Comparison of ENCODE assay signal across 14 cellular contexts in genomic region chr18:57841568-57841967, GRCh38. TPM values are rescaled to one million over a fixed set of nuclear protein-coding genes. Genes with fewer than 3 reads are reported as not detected.
DNase-seq lines count a peak whose midpoint lies in the region; ATAC-seq and TF ChIP-seq lines count a peak whose summit lies in the region.
"Had no signal": no experiment of that assay in that cellular context is flagged by ENCODE, and none has a peak within 500 bp of the region (broad histone marks: within the 10 kb centered on the region; RNA-seq: fewer than 3 reads in every experiment).

No MANE protein-coding gene starts in this region.

- H3K4me3 ChIP-seq in heart right ventricle: no peak overlapping the region
- H3K4me3 ChIP-seq in psoas muscle: no peak overlapping the region
- H3K4me3 ChIP-seq: stomach had no signal

- H3K9me3 ChIP-seq in heart right ventricle: no peaks in the 10 kb centered on the region
- H3K9me3 ChIP-seq in psoas muscle: no peaks in the 10 kb centered on the region
- H3K9me3 ChIP-seq: stomach had no signal

- H3K27me3 Mint-ChIP-seq in activated T-cell treated with anti-CD3 and anti-CD28 coated beads, Interleukin-2, amount 50 U/mL, for 4 hours (ENCODE audit: low read depth): peaks cover 25% of the 10 kb centered on the region
- peaks cover 7 to 11% of the 10 kb centered on the region in 2 donors for H3K27me3 Mint-ChIP-seq in stimulated activated naive B cell treated with anti-CD40 and anti-IgM and Interleukin-4, amounts not matched to agents 10 μg/mL and 1 μg/mL and 100 μg/mL, for 72 hours

- intact Hi-C loops in heart right ventricle (cut with DNase I) (no loop called here), psoas muscle (cut with DNase I) (no loop called here)

- H3K27ac Mint-ChIP-seq in stimulated activated naive B cell treated with anti-CD40 and anti-IgM and Interleukin-4, amounts not matched to agents 10 μg/mL and 1 μg/mL and 100 μg/mL, for 72 hours: peak overlapping the region; percentile 21
- H3K27ac Mint-ChIP-seq: H9, nephron had no signal

- H3K4me3 Mint-ChIP-seq in activated T-cell treated with anti-CD3 and anti-CD28 coated beads, Interleukin-2, amount 50 U/mL, for 4 hours: no peak overlapping the region
- no peak overlapping the region for H3K4me3 Mint-ChIP-seq in stimulated activated naive B cell treated with anti-CD40 and anti-IgM and Interleukin-4, amounts not matched to agents 10 μg/mL and 1 μg/mL and 100 μg/mL, for 72 hours
- H3K4me3 Mint-ChIP-seq: H9, nephron had no signal

- no peaks in the 10 kb centered on the region for H3K36me3 Mint-ChIP-seq in activated T-cell treated with anti-CD3 and anti-CD28 coated beads, Interleukin-2, amount 50 U/mL, for 4 hours (ENCODE audit: insufficient read depth)
- H3K36me3 Mint-ChIP-seq in stimulated activated naive B cell treated with anti-CD40 and anti-IgM and Interleukin-4, amounts not matched to agents 10 μg/mL and 1 μg/mL and 100 μg/mL, for 72 hours: peaks cover 0 to 5% of the 10 kb centered on the region in 2 donors

- peaks cover 18% of the 10 kb centered on the region for H3K4me1 Mint-ChIP-seq in activated T-cell treated with anti-CD3 and anti-CD28 coated beads, Interleukin-2, amount 50 U/mL, for 4 hours (ENCODE audit: low read depth)
- H3K4me1 Mint-ChIP-seq in stimulated activated naive B cell treated with anti-CD40 and anti-IgM and Interleukin-4, amounts not matched to agents 10 μg/mL and 1 μg/mL and 100 μg/mL, for 72 hours: peaks cover 36 to 60% of the 10 kb centered on the region in 2 donors

- H3K27ac ChIP-seq in heart right ventricle (no peak overlapping the region), psoas muscle (no peak overlapping the region)
- H3K27ac ChIP-seq: epithelial cell of prostate, KMS-11, stomach had no signal

- no peaks in the 10 kb centered on the region for H3K27me3 ChIP-seq in heart right ventricle
- no peaks in the 10 kb centered on the region for H3K27me3 ChIP-seq in psoas muscle (ENCODE audit: insufficient read depth in 3 of 3, low read length in 2 of 3)
- H3K27me3 ChIP-seq: stomach had no signal

- H3K4me1 ChIP-seq in heart right ventricle: peaks cover 0 to 12% (median 9%) of the 10 kb centered on the region in 9 donors
- no peaks in the 10 kb centered on the region for H3K4me1 ChIP-seq in psoas muscle

- ATAC-seq in activated T-cell treated with anti-CD3 and anti-CD28 coated beads, Interleukin-2, amount 50 U/mL, for 4 hours: peak; percentile 53 to 57
- ATAC-seq in GM21515 (IDR thresholded peaks at IDR 0.05; ENCODE audit: unreplicated experiment): peak; percentile 45
- peak; percentile 44 for ATAC-seq in HG03196 (IDR thresholded peaks at IDR 0.05; ENCODE audit: unreplicated experiment)
- ATAC-seq in stimulated activated naive B cell treated with anti-CD40 and anti-IgM and Interleukin-4, amounts not matched to agents 10 μg/mL and 1 μg/mL and 100 μg/mL, for 72 hours (replicated peaks): peak; percentile 45 to 52
- no peak for ATAC-seq in heart right ventricle
- ATAC-seq in psoas muscle: no peak

- TF ChIP-seq CTCF in heart right ventricle (IDR thresholded peaks at IDR 0.05) (no peak), psoas muscle (IDR thresholded peaks at IDR 0.05) (no peak)

- WGBS in heart right ventricle, 2 donors: 84% methylated on average over 2 of the region's 2 CpGs
- WGBS in psoas muscle, 3 donors: 77 to 83% (median 81%) methylated on average over 2 of the region's 2 CpGs

- no peak for DNase-seq in activated T-cell treated with anti-CD3 and anti-CD28 coated beads, Interleukin-2, amount 50 U/mL, for 4 hours
- DNase-seq in activated T-cell treated with anti-CD3 and anti-CD28 coated beads for 4 hours (no peak), heart right ventricle (no peak), psoas muscle (no peak)
- peak; percentile 23 for DNase-seq in stimulated activated naive B cell treated with anti-CD40 and anti-IgM and Interleukin-4, amounts not matched to agents 10 μg/mL and 1 μg/mL and 100 μg/mL, for 72 hours
- DNase-seq in activated CD8-positive, alpha-beta memory T cell treated with anti-CD3 and anti-CD28 coated beads, Interleukin-2, amount 50 U/mL, for 4 hours: no peak
- DNase-seq: H9, SIG-M5, stomach had no signal

- H3K36me3 ChIP-seq in heart right ventricle (no peaks in the 10 kb centered on the region), psoas muscle (ENCODE audit: insufficient read depth in 1 of 2, low read depth in 1 of 2) (no peaks in the 10 kb centered on the region)
- H3K36me3 ChIP-seq: stomach had no signal

- peaks cover 1% of the 10 kb centered on the region for H3K9me3 Mint-ChIP-seq in activated T-cell treated with anti-CD3 and anti-CD28 coated beads, Interleukin-2, amount 50 U/mL, for 4 hours
- H3K9me3 Mint-ChIP-seq in stimulated activated naive B cell treated with anti-CD40 and anti-IgM and Interleukin-4, amounts not matched to agents 10 μg/mL and 1 μg/mL and 100 μg/mL, for 72 hours: no peaks in the 10 kb centered on the region
- H3K9me3 Mint-ChIP-seq: H9, nephron had no signal

RNA-seq across cellular contexts. Expression of gene ATP8B1, which starts 38.5 kb away (rescaled TPM):
- total RNA-seq in activated T-cell treated with anti-CD3 and anti-CD28 coated beads, Interleukin-2, amount 50 U/mL, for 4 hours: under 1 TPM; 0.13 to 0.22 (median 0.15) TPM
- total RNA-seq in heart right ventricle: 10 to 100 TPM in 4 of 10 donors, 1 to 10 TPM in 6; 4.1 to 16.5 (median 8.1) TPM
- 1 to 10 TPM; 2.7 to 3.7 TPM for polyA plus RNA-seq in heart right ventricle
- total RNA-seq in psoas muscle: 1 to 10 TPM; 1.2 to 2.5 (median 1.7) TPM
- polyA plus RNA-seq in psoas muscle: under 1 TPM; 0.45 to 0.79 (median 0.63) TPM

Comparison
In these comparisons a context has a peak if more than half of its experiments do, and no peak if none do; other contexts are left out.
1. ATAC-seq: peak in activated T-cell treated with anti-CD3 and anti-CD28 coated beads, Interleukin-2, amount 50 U/mL, for 4 hours (2 of 2), GM21515 (single experiment), HG03196 (single experiment) and stimulated activated naive B cell treated with anti-CD40 and anti-IgM and Interleukin-4, amounts not matched to agents 10 μg/mL and 1 μg/mL and 100 μg/mL, for 72 hours (2 of 2); none in heart right ventricle (0 of 8) and psoas muscle (0 of 4).